ENCODE assay signal across 26 cellular contexts in genomic region chr3:84967767-84968581, GRCh38. TPM values are rescaled to one million over a fixed set of nuclear protein-coding genes. Genes with fewer than 3 reads are reported as not detected.
DNase-seq lines count a peak whose midpoint lies in the region; ATAC-seq lines count a peak whose summit lies in the region.
"Had no signal": no experiment of that assay in that cellular context is flagged by ENCODE, and none has a peak within 500 bp of the region (broad histone marks: within the 10 kb centered on the region; RNA-seq: fewer than 3 reads in every experiment).

No MANE protein-coding gene starts in this region.

- H2BK5ac ChIP-seq in mesenchymal stem cell (ENCODE audit: low read depth, low read length, poor library complexity, severe bottlenecking) = no peak overlapping the region

- H3K4me3 ChIP-seq in mesenchymal stem cell (ENCODE audit: insufficient read depth in 1 of 2, low read depth in 1 of 2, low read length in 2 of 2) = no peak overlapping the region
- H3K4me3 ChIP-seq: left lung, upper lobe of right lung had no signal

- H3K14ac ChIP-seq in mesenchymal stem cell (ENCODE audit: low read length in 2 of 2) = no peak overlapping the region

- no peak overlapping the region for H4K8ac ChIP-seq in mesenchymal stem cell (ENCODE audit: low read length)

- no peak overlapping the region for H2AFZ ChIP-seq in mesenchymal stem cell (ENCODE audit: low read depth, low read length)
- H2AFZ ChIP-seq: parathyroid adenoma had no signal

- DNase-seq in NCI-H2171 treated with DMSO at 0.1 percent for 48 hours (lab: John Stamatoyannopoulos, UW) (peak; percentile 32), NCI-H2171 (lab: John Stamatoyannopoulos, UW) (no peak), medulla oblongata (ENCODE audit: extremely low spot score) (peak; percentile 66), mesenchymal stem cell (no peak), NCI-H1105 treated with DMSO at 0.1 percent for 48 hours (lab: John Stamatoyannopoulos, UW) (no peak)
- DNase-seq: activated CD4-positive, alpha-beta T cell treated with anti-CD3 and anti-CD28 coated beads for 1 hour; activated gamma-delta T cell; aorta; CD4-positive, CD25-positive, alpha-beta regulatory T cell; DMS79; left lung; NCI-H1105; NCI-H2227 treated with DMSO at 0.1 percent for 48 hours; stimulated activated CD4-positive, alpha-beta T cell treated with anti-CD3 and anti-CD28 coated beads, Interleukin-12 subunit alpha, Interleukin-12 subunit beta, amount 100 ng/mL, for 4 hours; upper lobe of right lung had no signal

- H3K9ac ChIP-seq in mesenchymal stem cell (ENCODE audit: low read length) = no peak overlapping the region
- H3K9ac ChIP-seq: KMS-11, parathyroid adenoma had no signal

- H2AK5ac ChIP-seq in mesenchymal stem cell (ENCODE audit: low read length, severe bottlenecking) = no peak overlapping the region

- no peak overlapping the region for H2BK15ac ChIP-seq in mesenchymal stem cell (ENCODE audit: low read depth, poor library complexity, severe bottlenecking)

- H3K18ac ChIP-seq in mesenchymal stem cell (ENCODE audit: low read depth in 1 of 2, low read length in 2 of 2) = no peak overlapping the region

- 33% methylated on average over 3 of the region's 5 CpGs for WGBS in mesenchymal stem cell

- peak overlapping the region; percentile 73 for H3K27ac ChIP-seq in cingulate gyrus (ENCODE audit: low read depth, low read length)
- H3K27ac ChIP-seq in temporal lobe (ENCODE audit: low read depth, low read length) = peak overlapping the region; percentile 10
- H3K27ac ChIP-seq in mesenchymal stem cell (ENCODE audit: low read length, poor library complexity, severe bottlenecking) = no peak overlapping the region
- H3K27ac ChIP-seq: HL-60, KMS-11, left lung, parathyroid adenoma, upper lobe of right lung had no signal

- no peaks in the 10 kb centered on the region for H3K79me1 ChIP-seq in mesenchymal stem cell (replicated peaks; ENCODE audit: low read length, poor library complexity, severe bottlenecking)

- H3K4me2 ChIP-seq in mesenchymal stem cell (ENCODE audit: low read length, poor library complexity, severe bottlenecking) = no peak overlapping the region
- H3K4me2 ChIP-seq: KMS-11 had no signal

- H3K4ac ChIP-seq in mesenchymal stem cell (ENCODE audit: low read depth in 1 of 2, low read length in 2 of 2) = no peak overlapping the region

- no peaks in the 10 kb centered on the region for H3K4me1 ChIP-seq in mesenchymal stem cell (ENCODE audit: control insufficient read depth, insufficient read depth, low read depth, low read length)
- H3K4me1 ChIP-seq: left lung, parathyroid adenoma, upper lobe of right lung had no signal

- H3K27me3 ChIP-seq in mesenchymal stem cell (ENCODE audit: control insufficient read depth in 1 of 2, insufficient read depth in 1 of 2, low read length in 2 of 2) = no peaks in the 10 kb centered on the region

- no peaks in the 10 kb centered on the region for H3K9me3 ChIP-seq in mesenchymal stem cell (ENCODE audit: control insufficient read depth, low read length)
- H3K9me3 ChIP-seq: left lung, upper lobe of right lung had no signal

- no peak overlapping the region for H2BK120ac ChIP-seq in mesenchymal stem cell (ENCODE audit: low read depth, low read length)

- no peak overlapping the region for H4K91ac ChIP-seq in mesenchymal stem cell (ENCODE audit: low read length)

- no peak for ATAC-seq in GM18873 (IDR thresholded peaks at IDR 0.05; ENCODE audit: low FRiP score, unreplicated experiment)
- ATAC-seq: esophagus mucosa; left lung; stimulated activated memory B cell treated with anti-CD40 and anti-IgM and Interleukin-4, amounts not matched to agents 10 μg/mL and 1 μg/mL and 100 μg/mL, for 72 hours; upper lobe of right lung had no signal

- no peaks in the 10 kb centered on the region for H3K36me3 ChIP-seq in mesenchymal stem cell (ENCODE audit: control insufficient read depth in 1 of 2, insufficient read depth in 2 of 2, low read depth in 1 of 2, low read length in 2 of 2)
- H3K36me3 ChIP-seq: left lung, upper lobe of right lung had no signal

- H2BK12ac ChIP-seq in mesenchymal stem cell (ENCODE audit: low read length in 2 of 2) = no peak overlapping the region

- no peak overlapping the region for H3K23ac ChIP-seq in mesenchymal stem cell (ENCODE audit: low read length in 2 of 2)

RNA-seq across cellular contexts. Expression of gene CADM2, which starts 9.2 kb away (rescaled TPM):
- total RNA-seq in temporal lobe = 63.7 TPM
- not detected for polyA plus RNA-seq in mesenchymal stem cell (2013, experiment 1 of 2)
- polyA plus RNA-seq in mesenchymal stem cell (2013, experiment 2 of 2) = 0.01 TPM
- total RNA-seq: A172; CD4-positive, CD25-positive, alpha-beta regulatory T cell; dermis microvascular lymphatic vessel endothelial cell; esophagus mucosa; T-helper 2 cell treated with Interferon-gamma antibody and Interleukin-4, amounts not matched to agents 100 ng/mL and 5 ng/mL, for 36 hours had no signal
- polyA plus RNA-seq: aorta; CD4-positive, CD25-positive, alpha-beta regulatory T cell had no signal

Comparison
In these comparisons a context has a peak if more than half of its experiments do, and no peak if none do; other contexts are left out.
1. DNase-seq: peak in NCI-H2171 treated with DMSO at 0.1 percent for 48 hours (single experiment) and medulla oblongata (single experiment); none in NCI-H2171 (single experiment), mesenchymal stem cell (single experiment) and NCI-H1105 treated with DMSO at 0.1 percent for 48 hours (single experiment).